Comparison of ENCODE assay signal across 11 cellular contexts in genomic region chr4:9454284-9454683, GRCh38. TPM values are rescaled to one million over a fixed set of nuclear protein-coding genes. Genes with fewer than 3 reads are reported as not detected.
"Had no signal": no experiment of that assay in that cellular context is flagged by ENCODE, and none has a peak within 500 bp of the region (broad histone marks: within the 10 kb centered on the region; RNA-seq: fewer than 3 reads in every experiment).

No MANE protein-coding gene starts in this region.

RNA-seq across cellular contexts. Expression of gene DEFB131A, which starts 10.1 kb away (rescaled TPM):
- total RNA-seq: OCI-LY7, PC-3, PC-9, Peyer's patch, Right ventricle myocardium inferior, Right ventricle myocardium superior, RPMI7951, SJCRH30, SJSA1, SK-MEL-5 had no signal
- polyA plus RNA-seq: SK-N-SH had no signal
